Comparison of ENCODE assay signal across 9 cellular contexts in genomic region chr19:55549500-55550320, GRCh38. TPM values are rescaled to one million over a fixed set of nuclear protein-coding genes. Genes with fewer than 3 reads are reported as not detected.
DNase-seq lines count a peak whose midpoint lies in the region; ATAC-seq and TF ChIP-seq lines count a peak whose summit lies in the region.
"Had no signal": no experiment of that assay in that cellular context is flagged by ENCODE, and none has a peak within 500 bp of the region (broad histone marks: within the 10 kb centered on the region; RNA-seq: fewer than 3 reads in every experiment).

No MANE protein-coding gene starts in this region.

- no peaks in the 10 kb centered on the region for H3K4me1 Mint-ChIP-seq in CD4-positive, alpha-beta T cell (ENCODE audit: low read depth)

- intact Hi-C loops in CD4-positive, alpha-beta T cell (cut with DNase I, micrococcal nuclease): no loop called here

- H3K27ac Mint-ChIP-seq in CD4-positive, alpha-beta T cell: no peak overlapping the region

- DNase-seq in Daoy (ENCODE audit: low read depth): peak; percentile 76
- DNase-seq in NCI-H2227 treated with DMSO at 0.1 percent for 48 hours (lab: John Stamatoyannopoulos, UW): peak; percentile 72
- DNase-seq in epithelial cell of esophagus (ENCODE audit: low read depth): peak; percentile 74
- DNase-seq in osteoblast (ENCODE audit: insufficient read length, low spot score, missing footprints): peak; percentile 97
- no peak for DNase-seq in CD4-positive, alpha-beta T cell

- CTCF ChIA-PET in CD4-positive, alpha-beta T cell (lab: Charles Lee): interaction anchor here (0.7 kb wide), 1 partner anchor 154 kb away, joined by 4 read pairs; no protein-coding TSS in a partner anchor

- no peaks in the 10 kb centered on the region for H4K20me1 ChIP-seq in osteoblast (ENCODE audit: insufficient read depth, low read length)

- H3K27me3 ChIP-seq in osteoblast (ENCODE audit: insufficient read depth, low read length): no peaks in the 10 kb centered on the region
- peaks cover 16% of the 10 kb centered on the region for H3K27me3 ChIP-seq in CD4-positive, alpha-beta T cell (ENCODE audit: control insufficient read depth, insufficient read depth, low read length)

- H3K79me2 ChIP-seq in osteoblast (ENCODE audit: insufficient read depth, low read length): no peaks in the 10 kb centered on the region

- no peak overlapping the region for H3K4me3 ChIP-seq in epithelial cell of esophagus (ENCODE audit: low read length)
- H3K4me3 ChIP-seq in osteoblast (ENCODE audit: insufficient read depth, low read length): peak overlapping the region; percentile 40

- H3K36me3 Mint-ChIP-seq in CD4-positive, alpha-beta T cell (ENCODE audit: low read depth): no peaks in the 10 kb centered on the region

- no peaks in the 10 kb centered on the region for H3K36me3 ChIP-seq in osteoblast (ENCODE audit: insufficient read depth, low read length)

- peak overlapping the region; percentile 87 for H3K27ac ChIP-seq in osteoblast (ENCODE audit: low read depth, low read length)
- H3K27ac ChIP-seq in CD4-positive, alpha-beta T cell (ENCODE audit: low read depth, low read length): no peak overlapping the region

- ATAC-seq in HG02798 (IDR thresholded peaks at IDR 0.05; ENCODE audit: poor library complexity, unreplicated experiment) (no peak), GM19467 (IDR thresholded peaks at IDR 0.05; ENCODE audit: unreplicated experiment) (no peak), HG02610 (IDR thresholded peaks at IDR 0.05; ENCODE audit: unreplicated experiment) (no peak)
- no peak for ATAC-seq in CD4-positive, alpha-beta T cell (ENCODE audit: poor library complexity)

- POLR2A ChIA-PET in CD4-positive, alpha-beta T cell (lab: Charles Lee): no interaction called here

- peaks cover 29% of the 10 kb centered on the region for H3K27me3 Mint-ChIP-seq in CD4-positive, alpha-beta T cell

- H3K4me1 ChIP-seq in osteoblast (ENCODE audit: insufficient read depth, low read length): peaks cover 43% of the 10 kb centered on the region

- peak overlapping the region; percentile 74 for H2AFZ ChIP-seq in osteoblast (ENCODE audit: low read length)

- peak overlapping the region; percentile 73 for H3K4me2 ChIP-seq in osteoblast (ENCODE audit: insufficient read depth, low read length)

- no peaks in the 10 kb centered on the region for H3K9me3 Mint-ChIP-seq in CD4-positive, alpha-beta T cell

- no peak overlapping the region for H3K4me3 Mint-ChIP-seq in CD4-positive, alpha-beta T cell

- TF ChIP-seq CTCF in epithelial cell of esophagus (IDR thresholded peaks at IDR 0.05; ENCODE audit: insufficient read depth, low read depth, low read length, missing control alignments): no peak
- TF ChIP-seq CTCF in osteoblast (IDR thresholded peaks at IDR 0.05; ENCODE audit: extremely low read depth, low read depth, low read length): peak; percentile 8
- TF ChIP-seq CTCF in CD4-positive, alpha-beta T cell (IDR thresholded peaks at IDR 0.05): no peak

- H3K9me3 ChIP-seq in osteoblast (ENCODE audit: low read depth, low read length): no peaks in the 10 kb centered on the region
- H3K9me3 ChIP-seq in CD4-positive, alpha-beta T cell (ENCODE audit: control insufficient read depth, low read length): no peaks in the 10 kb centered on the region

RNA-seq across cellular contexts. Expression of gene SBK3, which starts 4.4 kb away (rescaled TPM):
- not detected in 2 replicates for total RNA-seq in Daoy (2014; rRNA removed; shearing (Covaris generic))
- total RNA-seq in osteoblast: not detected in 2 replicates
- not detected for total RNA-seq in CD4-positive, alpha-beta T cell
- total RNA-seq: subcutaneous adipose tissue had no signal

RNA-seq across cellular contexts. Expression of gene SBK2, which starts 12.8 kb away (rescaled TPM):
- not detected in 2 replicates for total RNA-seq in Daoy (2014; rRNA removed; shearing (Covaris generic))
- not detected in 2 replicates for total RNA-seq in osteoblast
- not detected for total RNA-seq in CD4-positive, alpha-beta T cell
- total RNA-seq: subcutaneous adipose tissue had no signal

RNA-seq across cellular contexts. Expression of gene ZNF579, which starts 30.9 kb away (rescaled TPM):
- total RNA-seq in Daoy (2014; rRNA removed; shearing (Covaris generic)): 8.8 and 9.8 TPM in 2 replicates
- total RNA-seq in osteoblast: 6.9 and 7.4 TPM in 2 replicates
- total RNA-seq in CD4-positive, alpha-beta T cell: 1 to 10 TPM; 6.7 to 7.1 TPM

RNA-seq across cellular contexts. Expression of gene FIZ1, which starts 49.6 kb away (rescaled TPM):
- total RNA-seq in Daoy (2014; rRNA removed; shearing (Covaris generic)): 2.2 and 4.1 TPM in 2 replicates
- total RNA-seq in osteoblast: 2.9 and 3.6 TPM in 2 replicates
- 1 to 10 TPM; 5.5 to 7.3 TPM for total RNA-seq in CD4-positive, alpha-beta T cell

RNA-seq across cellular contexts. Expression of gene ZNF524, which starts 50.4 kb away (rescaled TPM):
- total RNA-seq in Daoy (2014; rRNA removed; shearing (Covaris generic)): 6.1 and 8.7 TPM in 2 replicates
- 11.2 TPM in 2 replicates for total RNA-seq in osteoblast
- 10 to 100 TPM in 1 of 2 experiments, 1 to 10 TPM in 1; 9.6 to 10.3 TPM for total RNA-seq in CD4-positive, alpha-beta T cell

Comparison
In these comparisons a context has a peak if more than half of its experiments do, and no peak if none do; other contexts are left out.
1. DNase-seq: peak in Daoy (single experiment), NCI-H2227 treated with DMSO at 0.1 percent for 48 hours (single experiment), epithelial cell of esophagus (single experiment) and osteoblast (single experiment); none in CD4-positive, alpha-beta T cell (0 of 10).